In the genomic region with DNA sequence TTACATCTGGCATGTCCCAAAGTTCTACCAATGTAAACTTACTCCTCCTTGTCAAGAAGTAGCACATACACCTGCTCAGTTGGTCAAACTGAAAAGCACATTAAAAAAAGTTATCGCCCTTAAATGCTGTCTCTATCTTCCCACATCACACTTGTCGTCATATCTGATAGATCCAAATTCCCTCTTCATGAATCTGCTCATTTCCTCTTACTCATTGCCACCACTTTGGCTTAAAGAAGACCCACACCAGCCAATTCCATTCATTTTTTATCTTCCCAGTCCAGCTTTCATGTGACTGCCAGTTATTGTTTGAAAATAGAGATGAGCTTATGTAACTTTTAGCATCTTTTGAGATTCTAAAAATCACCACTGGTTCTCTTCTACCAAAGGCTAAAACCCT, we compare ENCODE assay signal across 20 cellular contexts.
DNase-seq lines count a peak whose midpoint lies in the region; ATAC-seq and TF ChIP-seq lines count a peak whose summit lies in the region.
"Had no signal": no experiment of that assay in that cellular context is flagged by ENCODE, and none has a peak within 500 bp of the region (broad histone marks: within the 10 kb centered on the region; RNA-seq: fewer than 3 reads in every experiment).

No MANE protein-coding gene starts in this region.

- H3K9me3 Mint-ChIP-seq in GM23338: no peaks in the 10 kb centered on the region

- no peak for TF ChIP-seq RAD21 in neural cell (conservative IDR thresholded peaks at IDR 0.05)

- no peaks in the 10 kb centered on the region for H3K9me3 ChIP-seq in neural cell (ENCODE audit: low read length)
- no peaks in the 10 kb centered on the region for H3K9me3 ChIP-seq in osteoblast (ENCODE audit: low read depth, low read length)

- H3K4me1 Mint-ChIP-seq in GM23338: peaks cover 29% of the 10 kb centered on the region
- H3K4me1 Mint-ChIP-seq: B cell, CD14-positive monocyte, T-cell had no signal

- H3K9ac ChIP-seq in neural cell (ENCODE audit: low read length): no peak overlapping the region

- H3K4me1 ChIP-seq in osteoblast (ENCODE audit: insufficient read depth, low read length): no peaks in the 10 kb centered on the region
- peaks cover 12% of the 10 kb centered on the region; the same call in 1 of the 2 replicates for H3K4me1 ChIP-seq in GM23338 (ENCODE audit: insufficient read depth)

- no peak for ATAC-seq in GM23338
- ATAC-seq: Panc1, T-cell had no signal

- H3K36me3 Mint-ChIP-seq in GM23338 (ENCODE audit: low read depth): no peaks in the 10 kb centered on the region
- H3K36me3 Mint-ChIP-seq: CD14-positive monocyte, T-cell had no signal

- H3K36me3 ChIP-seq in neural cell (ENCODE audit: insufficient read depth, low read length) (no peaks in the 10 kb centered on the region), osteoblast (ENCODE audit: insufficient read depth, low read length) (no peaks in the 10 kb centered on the region), GM23338 (ENCODE audit: insufficient read depth) (no peaks in the 10 kb centered on the region)

- peak; percentile 1 for DNase-seq in A172 (ENCODE audit: low spot score)
- DNase-seq in ELR (ENCODE audit: low read depth): peak; percentile 47
- peak; percentile 39 for DNase-seq in Jurkat, Clone E6-1 (ENCODE audit: low read depth, low spot score)
- DNase-seq in osteoblast (ENCODE audit: insufficient read length, low spot score, missing footprints): no peak
- DNase-seq in GM23338 (ENCODE audit: low spot score): no peak
- DNase-seq in CD1c-positive myeloid dendritic cell (ENCODE audit: extremely low spot score): no peak
- DNase-seq: 8988T, KG1, NCI-H1092 treated with DMSO at 0.1 percent for 48 hours, NCI-H1436 treated with DMSO at 0.1 percent for 48 hours, NCI-H2029, NCI-H226, NCI-H510A treated with DMSO at 0.1 percent for 48 hours, NCI-H82, SIG-M5, T-cell had no signal

- no peak overlapping the region for H2AFZ ChIP-seq in neural cell (ENCODE audit: low read depth, low read length)
- H2AFZ ChIP-seq in osteoblast (ENCODE audit: low read length): no peak overlapping the region
- H2AFZ ChIP-seq in GM23338: no peak overlapping the region

- no peak for TF ChIP-seq EP300 in neural cell (conservative IDR thresholded peaks at IDR 0.05; ENCODE audit: poor library complexity, severe bottlenecking)

- H3K27ac ChIP-seq in neural cell (ENCODE audit: low read length): peak overlapping the region; percentile 76
- H3K27ac ChIP-seq in osteoblast (ENCODE audit: low read depth, low read length): no peak overlapping the region
- no peak overlapping the region for H3K27ac ChIP-seq in GM23338 (ENCODE audit: low read depth)

- TF ChIP-seq CTCF in neural cell (IDR thresholded peaks at IDR 0.05; ENCODE audit: poor library complexity, severe bottlenecking) (no peak), osteoblast (IDR thresholded peaks at IDR 0.05; ENCODE audit: extremely low read depth, low read depth, low read length) (no peak), GM23338 (conservative IDR thresholded peaks at IDR 0.05; ENCODE audit: low read depth in 2 of 2) (no peak)

- no peaks in the 10 kb centered on the region for H4K20me1 ChIP-seq in neural cell (ENCODE audit: insufficient read depth)
- H4K20me1 ChIP-seq in osteoblast (ENCODE audit: insufficient read depth, low read length): no peaks in the 10 kb centered on the region
- no peaks in the 10 kb centered on the region for H4K20me1 ChIP-seq in GM23338 (replicated peaks; ENCODE audit: insufficient read depth)

- no peak overlapping the region for H3K27ac Mint-ChIP-seq in GM23338
- H3K27ac Mint-ChIP-seq: B cell, CD14-positive monocyte, T-cell had no signal

- H3K4me2 ChIP-seq in neural cell (ENCODE audit: low read length) (no peak overlapping the region), osteoblast (ENCODE audit: insufficient read depth, low read length) (no peak overlapping the region), GM23338 (no peak overlapping the region)

- H3K79me2 ChIP-seq in neural cell (replicated peaks; ENCODE audit: insufficient read depth, low read length): no peaks in the 10 kb centered on the region
- no peaks in the 10 kb centered on the region for H3K79me2 ChIP-seq in osteoblast (ENCODE audit: insufficient read depth, low read length)
- H3K79me2 ChIP-seq in GM23338 (replicated peaks; ENCODE audit: insufficient read depth): no peaks in the 10 kb centered on the region

- H3K4me3 Mint-ChIP-seq in GM23338: no peak overlapping the region
- H3K4me3 Mint-ChIP-seq: B cell, CD14-positive monocyte, T-cell had no signal

- H3K4me3 ChIP-seq in Jurkat, Clone E6-1 (ENCODE audit: low read length): no peak overlapping the region
- no peak overlapping the region for H3K4me3 ChIP-seq in neural cell (ENCODE audit: low read length)
- no peak overlapping the region for H3K4me3 ChIP-seq in osteoblast (ENCODE audit: insufficient read depth, low read length)
- H3K4me3 ChIP-seq in GM23338: no peak overlapping the region

- no peaks in the 10 kb centered on the region for H3K9me2 ChIP-seq in neural cell (ENCODE audit: insufficient read depth, low read length)
- H3K9me2 ChIP-seq in GM23338 (ENCODE audit: insufficient read depth): peaks cover 9% of the 10 kb centered on the region; the same call in 1 of the 2 replicates

- H3K27me3 Mint-ChIP-seq in GM23338 (ENCODE audit: insufficient read depth, low read depth, poor library complexity): peaks cover 10% of the 10 kb centered on the region
- H3K27me3 Mint-ChIP-seq: B cell, T-cell had no signal

- H3F3A ChIP-seq in neural cell (ENCODE audit: insufficient read depth, low read length, poor library complexity, severe bottlenecking) (no peaks in the 10 kb centered on the region), GM23338 (replicated peaks; ENCODE audit: low read depth) (no peaks in the 10 kb centered on the region)

- H3K27me3 ChIP-seq in neural cell (ENCODE audit: insufficient read depth, low read depth, low read length) (no peaks in the 10 kb centered on the region), osteoblast (ENCODE audit: insufficient read depth, low read length) (no peaks in the 10 kb centered on the region), GM23338 (ENCODE audit: insufficient read depth) (no peaks in the 10 kb centered on the region)

TF ChIP-seq in neural cell, 6 proteins besides CTCF, POLR2A, EP300 and RAD21 (continues in another document):
- TF ChIP-seq SMC3 (conservative IDR thresholded peaks at IDR 0.05; ENCODE audit: poor library complexity): no peak
- no peak for TF ChIP-seq POLR2AphosphoS5 (IDR thresholded peaks at IDR 0.05)
- TF ChIP-seq TAF1 (IDR thresholded peaks at IDR 0.05; ENCODE audit: low read depth): no peak
- no peak for TF ChIP-seq EZH2 (IDR thresholded peaks at IDR 0.05; ENCODE audit: borderline replicate concordance, insufficient read depth, low read length, poor library complexity, severe bottlenecking)

TF ChIP-seq in GM23338, 12 proteins besides CTCF, POLR2A, EP300 and RAD21 (continues in another document):
- TF ChIP-seq, protein P1, sequence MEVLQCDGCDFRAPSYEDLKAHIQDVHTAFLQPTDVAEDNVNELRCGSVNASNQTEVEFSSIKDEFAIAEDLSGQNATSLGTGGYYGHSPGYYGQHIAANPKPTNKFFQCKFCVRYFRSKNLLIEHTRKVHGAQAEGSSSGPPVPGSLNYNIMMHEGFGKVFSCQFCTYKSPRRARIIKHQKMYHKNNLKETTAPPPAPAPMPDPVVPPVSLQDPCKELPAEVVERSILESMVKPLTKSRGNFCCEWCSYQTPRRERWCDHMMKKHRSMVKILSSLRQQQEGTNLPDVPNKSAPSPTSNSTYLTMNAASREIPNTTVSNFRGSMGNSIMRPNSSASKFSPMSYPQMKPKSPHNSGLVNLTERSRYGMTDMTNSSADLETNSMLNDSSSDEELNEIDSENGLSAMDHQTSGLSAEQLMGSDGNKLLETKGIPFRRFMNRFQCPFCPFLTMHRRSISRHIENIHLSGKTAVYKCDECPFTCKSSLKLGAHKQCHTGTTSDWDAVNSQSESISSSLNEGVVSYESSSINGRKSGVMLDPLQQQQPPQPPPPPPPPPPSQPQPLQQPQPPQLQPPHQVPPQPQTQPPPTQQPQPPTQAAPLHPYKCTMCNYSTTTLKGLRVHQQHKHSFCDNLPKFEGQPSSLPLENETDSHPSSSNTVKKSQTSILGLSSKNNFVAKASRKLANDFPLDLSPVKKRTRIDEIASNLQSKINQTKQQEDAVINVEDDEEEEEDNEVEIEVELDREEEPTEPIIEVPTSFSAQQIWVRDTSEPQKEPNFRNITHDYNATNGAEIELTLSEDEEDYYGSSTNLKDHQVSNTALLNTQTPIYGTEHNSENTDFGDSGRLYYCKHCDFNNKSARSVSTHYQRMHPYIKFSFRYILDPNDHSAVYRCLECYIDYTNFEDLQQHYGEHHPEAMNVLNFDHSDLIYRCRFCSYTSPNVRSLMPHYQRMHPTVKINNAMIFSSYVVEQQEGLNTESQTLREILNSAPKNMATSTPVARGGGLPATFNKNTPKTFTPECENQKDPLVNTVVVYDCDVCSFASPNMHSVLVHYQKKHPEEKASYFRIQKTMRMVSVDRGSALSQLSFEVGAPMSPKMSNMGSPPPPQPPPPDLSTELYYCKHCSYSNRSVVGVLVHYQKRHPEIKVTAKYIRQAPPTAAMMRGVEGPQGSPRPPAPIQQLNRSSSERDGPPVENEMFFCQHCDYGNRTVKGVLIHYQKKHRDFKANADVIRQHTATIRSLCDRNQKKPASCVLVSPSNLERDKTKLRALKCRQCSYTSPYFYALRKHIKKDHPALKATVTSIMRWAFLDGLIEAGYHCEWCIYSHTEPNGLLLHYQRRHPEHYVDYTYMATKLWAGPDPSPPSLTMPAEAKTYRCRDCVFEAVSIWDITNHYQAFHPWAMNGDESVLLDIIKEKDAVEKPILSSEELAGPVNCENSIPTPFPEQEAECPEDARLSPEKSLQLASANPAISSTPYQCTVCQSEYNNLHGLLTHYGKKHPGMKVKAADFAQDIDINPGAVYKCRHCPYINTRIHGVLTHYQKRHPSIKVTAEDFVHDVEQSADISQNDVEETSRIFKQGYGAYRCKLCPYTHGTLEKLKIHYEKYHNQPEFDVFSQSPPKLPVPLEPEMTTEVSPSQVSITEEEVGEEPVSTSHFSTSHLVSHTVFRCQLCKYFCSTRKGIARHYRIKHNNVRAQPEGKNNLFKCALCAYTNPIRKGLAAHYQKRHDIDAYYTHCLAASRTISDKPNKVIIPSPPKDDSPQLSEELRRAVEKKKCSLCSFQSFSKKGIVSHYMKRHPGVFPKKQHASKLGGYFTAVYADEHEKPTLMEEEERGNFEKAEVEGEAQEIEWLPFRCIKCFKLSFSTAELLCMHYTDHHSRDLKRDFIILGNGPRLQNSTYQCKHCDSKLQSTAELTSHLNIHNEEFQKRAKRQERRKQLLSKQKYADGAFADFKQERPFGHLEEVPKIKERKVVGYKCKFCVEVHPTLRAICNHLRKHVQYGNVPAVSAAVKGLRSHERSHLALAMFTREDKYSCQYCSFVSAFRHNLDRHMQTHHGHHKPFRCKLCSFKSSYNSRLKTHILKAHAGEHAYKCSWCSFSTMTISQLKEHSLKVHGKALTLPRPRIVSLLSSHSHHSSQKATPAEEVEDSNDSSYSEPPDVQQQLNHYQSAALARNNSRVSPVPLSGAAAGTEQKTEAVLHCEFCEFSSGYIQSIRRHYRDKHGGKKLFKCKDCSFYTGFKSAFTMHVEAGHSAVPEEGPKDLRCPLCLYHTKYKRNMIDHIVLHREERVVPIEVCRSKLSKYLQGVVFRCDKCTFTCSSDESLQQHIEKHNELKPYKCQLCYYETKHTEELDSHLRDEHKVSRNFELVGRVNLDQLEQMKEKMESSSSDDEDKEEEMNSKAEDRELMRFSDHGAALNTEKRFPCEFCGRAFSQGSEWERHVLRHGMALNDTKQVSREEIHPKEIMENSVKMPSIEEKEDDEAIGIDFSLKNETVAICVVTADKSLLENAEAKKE (CRISPR knock-in tag; IDR thresholded peaks at IDR 0.05): no peak

Comparison
In these comparisons a context has a peak if more than half of its experiments do, and no peak if none do; other contexts are left out.
1. DNase-seq: peak in A172 (single experiment), ELR (single experiment) and Jurkat, Clone E6-1 (single experiment); none in osteoblast (single experiment), GM23338 (single experiment) and CD1c-positive myeloid dendritic cell (single experiment).